9 cellular contexts compared by ENCODE assay signal in genomic region chr15:77440378-77440999, GRCh38. TPM values are rescaled to one million over a fixed set of nuclear protein-coding genes. Genes with fewer than 3 reads are reported as not detected.
A peak's percentile ranks its signal among the peaks of the same experiment; 100 is the strongest.
DNase-seq lines count a peak whose midpoint lies in the region; ATAC-seq, FAIRE-seq and TF ChIP-seq lines count a peak whose summit lies in the region.
"Had no signal": no experiment of that assay in that cellular context is flagged by ENCODE, and none has a peak within 500 bp of the region (broad histone marks: within the 10 kb centered on the region; RNA-seq: fewer than 3 reads in every experiment).

No MANE protein-coding gene starts in this region.

- intact Hi-C loops in posterior vena cava (cut with DNase I): no loop called here

- no peak for DNase-seq in H54 (ENCODE audit: insufficient read length, low spot score)
- peak; percentile 22 for DNase-seq in HTR-8/SVneo (ENCODE audit: insufficient read length, low spot score)
- peak; percentile 63 for DNase-seq in glomerular visceral epithelial cell (ENCODE audit: extremely low spot score)
- DNase-seq in activated CD8-positive, alpha-beta memory T cell treated with anti-CD3 and anti-CD28 coated beads for 24 hours: no peak
- no peak for DNase-seq in posterior vena cava (ENCODE audit: low spot score)
- DNase-seq in GM20000 (ENCODE audit: low spot score): no peak
- DNase-seq: T1000 had no signal

- TF ChIP-seq POLR2A in H54 (IDR thresholded peaks at IDR 0.05; ENCODE audit: low read depth, low read length): no peak

- FAIRE-seq in H54 (lab: Jason Lieb, UNC) (peak; percentile 65), HTR-8/SVneo (lab: Jason Lieb, UNC) (no peak)

- no peak for TF ChIP-seq CTCF in GM20000 (IDR thresholded peaks at IDR 0.05; ENCODE audit: extremely low read depth, missing control alignments)

- ATAC-seq in GM18511 (IDR thresholded peaks at IDR 0.05; ENCODE audit: unreplicated experiment) (peak; percentile 81), HG03139 (IDR thresholded peaks at IDR 0.05; ENCODE audit: unreplicated experiment) (no peak)

RNA-seq across cellular contexts. Expression of gene HMG20A, which starts 19.8 kb away (rescaled TPM):
- 10 to 100 TPM; 22.2 to 24.6 TPM for total RNA-seq in posterior vena cava

RNA-seq across cellular contexts. Expression of gene PEAK1, which starts 20.6 kb away (rescaled TPM):
- total RNA-seq in posterior vena cava: 100 to 1,000 TPM in 1 of 2 donors, 10 to 100 TPM in 1; 78.6 to 101 TPM

Comparison
In these comparisons a context has a peak if more than half of its experiments do, and no peak if none do; other contexts are left out.
1. DNase-seq: peak in HTR-8/SVneo (single experiment) and glomerular visceral epithelial cell (single experiment); none in H54 (single experiment), activated CD8-positive, alpha-beta memory T cell treated with anti-CD3 and anti-CD28 coated beads for 24 hours (single experiment), posterior vena cava (single experiment) and GM20000 (single experiment).